Comparison of ENCODE assay signal across 18 cellular contexts in genomic region chr6:68082086-68082485, GRCh38.
"Had no signal": no experiment of that assay in that cellular context is flagged by ENCODE, and none has a peak within 500 bp of the region (broad histone marks: within the 10 kb centered on the region; RNA-seq: fewer than 3 reads in every experiment).

No MANE protein-coding gene starts in this region.

- DNase-seq: activated CD4-positive, alpha-beta T cell treated with anti-CD3 and anti-CD28 coated beads, Interleukin-2, amount 50 U/mL, for 48 hours; activated gamma-delta T cell; effector CD8-positive, alpha-beta T cell; glutamatergic neuron; hippocampal formation; left lung; midbrain; retina; spleen; stimulated activated CD8-positive, alpha-beta memory T cell treated with anti-CD3 and anti-CD28 coated beads, Interleukin-4, amount 100 ng/mL, for 48 hours; stimulated activated naive CD4-positive, alpha-beta T cell treated with Interleukin-2 at 50 U/mL for 16 hours; substantia nigra; T-helper 2 cell; tibial artery; WERI-Rb-1 had no signal

- H3K36me3 ChIP-seq: esophagus muscularis mucosa, left lung, spleen, tibial artery, WERI-Rb-1 had no signal

- H3K4me1 Mint-ChIP-seq: activated naive CD4-positive, alpha-beta T cell treated with anti-CD3 and anti-CD28 coated beads, Interleukin-2, amount 50 U/mL, for 24 hours had no signal

- H3K36me3 Mint-ChIP-seq: activated naive CD4-positive, alpha-beta T cell treated with anti-CD3 and anti-CD28 coated beads, Interleukin-2, amount 50 U/mL, for 24 hours had no signal

- H3K27ac Mint-ChIP-seq: activated naive CD4-positive, alpha-beta T cell treated with anti-CD3 and anti-CD28 coated beads, Interleukin-2, amount 50 U/mL, for 24 hours; dendritic cell treated with granulocyte-macrophage colony-stimulating factor and Interleukin-4, amounts not matched to agents 40 ng/mL and 50 ng/mL, for 4 days had no signal

- H3K4me1 ChIP-seq: esophagus muscularis mucosa, left lung, spleen, tibial artery had no signal

- H3K4me3 ChIP-seq: esophagus muscularis mucosa, left lung, spleen, tibial artery had no signal

- ATAC-seq: left lung had no signal

- H3K27me3 ChIP-seq: esophagus muscularis mucosa, left lung, spleen, tibial artery had no signal

- H3K27me3 Mint-ChIP-seq: activated naive CD4-positive, alpha-beta T cell treated with anti-CD3 and anti-CD28 coated beads, Interleukin-2, amount 50 U/mL, for 24 hours; dendritic cell treated with granulocyte-macrophage colony-stimulating factor and Interleukin-4, amounts not matched to agents 40 ng/mL and 50 ng/mL, for 4 days had no signal

- H3K4me3 Mint-ChIP-seq: activated naive CD4-positive, alpha-beta T cell treated with anti-CD3 and anti-CD28 coated beads, Interleukin-2, amount 50 U/mL, for 24 hours; dendritic cell treated with granulocyte-macrophage colony-stimulating factor and Interleukin-4, amounts not matched to agents 40 ng/mL and 50 ng/mL, for 4 days had no signal

- H3K27ac ChIP-seq: esophagus muscularis mucosa, left lung, spleen, tibial artery, WERI-Rb-1 had no signal

- H3K9me3 ChIP-seq: tibial artery had no signal
